1 cellular context compared by ENCODE assay signal in genomic region chr3:170044795-170045244, GRCh38.
A peak's percentile ranks its signal among the peaks of the same experiment; 100 is the strongest.
TF ChIP-seq lines count a peak whose summit lies in the region.

No MANE protein-coding gene starts in this region.

TF ChIP-seq in GM12878, 131 proteins besides CTCF, POLR2A, EP300 and RAD21 (continued from another document and continues in another):
- no peak for TF ChIP-seq CUX1 (IDR thresholded peaks at IDR 0.05; ENCODE audit: insufficient replicate concordance, low read depth, low read length)
- peak in 1 of 2 experiments; percentile 51; a peak in 2 of 3 replicates for TF ChIP-seq EGR1 (IDR thresholded peaks at IDR 0.05; ENCODE audit: borderline replicate concordance in 1 of 2, low read depth in 2 of 2, low read length in 2 of 2)
- peak; percentile 71 for TF ChIP-seq CBFB (IDR thresholded peaks at IDR 0.05; ENCODE audit: low read depth)
- peak; percentile 78 for TF ChIP-seq DPF2 (IDR thresholded peaks at IDR 0.05)
- TF ChIP-seq RCOR1 (conservative IDR thresholded peaks at IDR 0.05; ENCODE audit: low read depth, low read length) = no peak
- peak; percentile 45 for TF ChIP-seq RAD51 (IDR thresholded peaks at IDR 0.05)
- peak; percentile 93 for TF ChIP-seq FOXM1 (IDR thresholded peaks at IDR 0.05; ENCODE audit: low read depth, low read length)
- 0 out of 2 replicates have a peak, but pooled peaks have one; percentile 16 for TF ChIP-seq SMARCA5 (IDR thresholded peaks at IDR 0.05)
- no peak for TF ChIP-seq HCFC1 (IDR thresholded peaks at IDR 0.05; ENCODE audit: low read length)
- TF ChIP-seq NKRF (conservative IDR thresholded peaks at IDR 0.05) = no peak
- TF ChIP-seq MXI1 (IDR thresholded peaks at IDR 0.05; ENCODE audit: low read depth, low read length) = no peak
- TF ChIP-seq USF1 (IDR thresholded peaks at IDR 0.05; ENCODE audit: borderline replicate concordance, extremely low read length, insufficient read depth, low read depth, low read length) = no peak
- no peak for TF ChIP-seq STAT1 (conservative IDR thresholded peaks at IDR 0.05)
- TF ChIP-seq CEBPB (IDR thresholded peaks at IDR 0.05; ENCODE audit: borderline replicate concordance in 1 of 2, low read depth in 2 of 2, low read length in 2 of 2) = peak in 1 of 2 experiments; percentile 87; a peak in 1 of 4 replicates
- peak; percentile 99 for TF ChIP-seq SPI1 (IDR thresholded peaks at IDR 0.05; ENCODE audit: borderline replicate concordance, insufficient read depth, low read depth, low read length)
- TF ChIP-seq MTA2 (IDR thresholded peaks at IDR 0.05; ENCODE audit: low read depth) = peak; percentile 83
- TF ChIP-seq POLR2AphosphoS5 (IDR thresholded peaks at IDR 0.05; ENCODE audit: low read length) = no peak; the same call in 1 of the 2 replicates
- peak; percentile 86 for TF ChIP-seq RUNX3 (IDR thresholded peaks at IDR 0.05; ENCODE audit: low read length)
- peak; percentile 63 for TF ChIP-seq CREB1 (IDR thresholded peaks at IDR 0.05; ENCODE audit: low read depth)
- TF ChIP-seq BCL11A (IDR thresholded peaks at IDR 0.05; ENCODE audit: low read depth, low read length) = peak; percentile 84
- TF ChIP-seq CBX5 (IDR thresholded peaks at IDR 0.05; ENCODE audit: low read depth) = peak; percentile 82; the same call in 1 of the 2 replicates
- 0 out of 2 replicates have a peak, but pooled peaks have one; percentile 39 for TF ChIP-seq BMI1 (IDR thresholded peaks at IDR 0.05; ENCODE audit: borderline replicate concordance)
- no peak for TF ChIP-seq BRCA1 (IDR thresholded peaks at IDR 0.05; ENCODE audit: low read depth, low read length)
- TF ChIP-seq SKIL (IDR thresholded peaks at IDR 0.05; ENCODE audit: low read depth, poor library complexity, severe bottlenecking) = peak; percentile 68
- no peak for TF ChIP-seq RB1 (IDR thresholded peaks at IDR 0.05; ENCODE audit: borderline replicate concordance)
- TF ChIP-seq NR2C1 (IDR thresholded peaks at IDR 0.05) = peak; percentile 8; the same call in 1 of the 2 replicates
- TF ChIP-seq ZNF217 (IDR thresholded peaks at IDR 0.05) = peak; percentile 52; the same call in 1 of the 2 replicates
- TF ChIP-seq JUNB (IDR thresholded peaks at IDR 0.05) = peak; percentile 47
- TF ChIP-seq SMC3 (IDR thresholded peaks at IDR 0.05; ENCODE audit: borderline replicate concordance, low read length) = no peak
- no peak for TF ChIP-seq KDM1A (IDR thresholded peaks at IDR 0.05; ENCODE audit: borderline replicate concordance)
- peak; percentile 94 for TF ChIP-seq ATF2 (IDR thresholded peaks at IDR 0.05; ENCODE audit: low read length)
- peak; percentile 72 for TF ChIP-seq BCL3 (IDR thresholded peaks at IDR 0.05; ENCODE audit: borderline replicate concordance, insufficient read depth, low read depth, low read length, poor library complexity, severe bottlenecking)
- no peak for TF ChIP-seq ATF3 (IDR thresholded peaks at IDR 0.05; ENCODE audit: borderline replicate concordance, extremely low read depth, low read depth, low read length)
- TF ChIP-seq ASH2L (IDR thresholded peaks at IDR 0.05; ENCODE audit: borderline replicate concordance, low read depth) = no peak
- TF ChIP-seq ZNF592 (IDR thresholded peaks at IDR 0.05) = no peak
- peak; percentile 76; the same call in 1 of the 2 replicates for TF ChIP-seq TCF12 (IDR thresholded peaks at IDR 0.05; ENCODE audit: low read depth, low read length)
- TF ChIP-seq E4F1 (IDR thresholded peaks at IDR 0.05; ENCODE audit: borderline replicate concordance, partially characterized antibody) = no peak
